Comparison of ENCODE assay signal across 8 cellular contexts in genomic region chr13:107124129-107124718, GRCh38.
DNase-seq lines count a peak whose midpoint lies in the region; ATAC-seq and TF ChIP-seq lines count a peak whose summit lies in the region.

No MANE protein-coding gene starts in this region.

- H3K27me3 Mint-ChIP-seq in activated CD8-positive, alpha-beta memory T cell treated with anti-CD3 and anti-CD28 coated beads, Interleukin-2, amount 10 ng/mL, durations not matched to agents 7 days and 5 days = no peaks in the 10 kb centered on the region

- 1 to 3% (median 1%) methylated on average over 2 of the region's 2 CpGs for WGBS in spleen, 5 donors

- H3K9me3 ChIP-seq in spleen = no peaks in the 10 kb centered on the region

- no peaks in the 10 kb centered on the region for H3K36me3 ChIP-seq in spleen

- CTCF ChIA-PET in activated CD8-positive, alpha-beta memory T cell treated with anti-CD3 and anti-CD28 coated beads, Interleukin-2, amount 10 ng/mL, durations not matched to agents 7 days and 5 days (lab: Charles Lee) = no interaction called here

- H3K27ac Mint-ChIP-seq in activated CD8-positive, alpha-beta memory T cell treated with anti-CD3 and anti-CD28 coated beads, Interleukin-2, amount 10 ng/mL, durations not matched to agents 7 days and 5 days = no peak overlapping the region

- H3K4me1 ChIP-seq in spleen = peaks cover 0 to 3% (median 0%) of the 10 kb centered on the region in 6 donors

- TF ChIP-seq POLR2A in spleen (IDR thresholded peaks at IDR 0.05) = no peak

- H3K4me3 Mint-ChIP-seq in activated CD8-positive, alpha-beta memory T cell treated with anti-CD3 and anti-CD28 coated beads, Interleukin-2, amount 10 ng/mL, durations not matched to agents 7 days and 5 days = no peak overlapping the region

- intact Hi-C loops in spleen (cut with DNase I; ENCODE audit: low total_unique reads) = no loop called here

- H3K4me3 ChIP-seq in fibroblast of mammary gland (ENCODE audit: control insufficient read depth, low read depth, low read length) = no peak overlapping the region
- H3K4me3 ChIP-seq in spleen = no peak overlapping the region

- H3K27ac ChIP-seq in spleen = no peak overlapping the region

- no peak for ATAC-seq in activated CD8-positive, alpha-beta memory T cell treated with anti-CD3 and anti-CD28 coated beads, Interleukin-2, amount 10 ng/mL, durations not matched to agents 7 days and 5 days
- ATAC-seq in HG03095 (IDR thresholded peaks at IDR 0.05; ENCODE audit: unreplicated experiment) = no peak

- no peaks in the 10 kb centered on the region for H3K9me3 Mint-ChIP-seq in activated CD8-positive, alpha-beta memory T cell treated with anti-CD3 and anti-CD28 coated beads, Interleukin-2, amount 10 ng/mL, durations not matched to agents 7 days and 5 days (ENCODE audit: low read depth)

- no peaks in the 10 kb centered on the region for H3K4me1 Mint-ChIP-seq in activated CD8-positive, alpha-beta memory T cell treated with anti-CD3 and anti-CD28 coated beads, Interleukin-2, amount 10 ng/mL, durations not matched to agents 7 days and 5 days

- DNase-seq in NCI-H2227 (lab: John Stamatoyannopoulos, UW; ENCODE audit: unreplicated experiment) (peak; percentile 2), NCI-H2227 treated with DMSO at 0.1 percent for 48 hours (lab: John Stamatoyannopoulos, UW) (no peak), NCI-H748 treated with DMSO at 0.1 percent for 48 hours (lab: John Stamatoyannopoulos, UW) (peak; percentile 13), fibroblast of mammary gland (ENCODE audit: low read depth) (peak; percentile 4), spleen (no peak), CD1c-positive myeloid dendritic cell (ENCODE audit: extremely low spot score) (no peak)
- no peak for DNase-seq in activated CD8-positive, alpha-beta memory T cell treated with anti-CD3 and anti-CD28 coated beads, Interleukin-2, amount 10 ng/mL, durations not matched to agents 7 days and 5 days

- no peaks in the 10 kb centered on the region for H3K27me3 ChIP-seq in spleen (replicated peaks in 1 of 7)

- TF ChIP-seq CTCF in fibroblast of mammary gland (conservative IDR thresholded peaks at IDR 0.05; ENCODE audit: control insufficient read depth, insufficient read depth, low read depth, low read length) = peak; percentile 34
- TF ChIP-seq CTCF in spleen (IDR thresholded peaks at IDR 0.05 in 8 of 11, conservative IDR thresholded peaks at IDR 0.05 in 3 of 11) = peak in 9 of 11 experiments; percentile 19 to 61 (median 52)

- H3K36me3 Mint-ChIP-seq in activated CD8-positive, alpha-beta memory T cell treated with anti-CD3 and anti-CD28 coated beads, Interleukin-2, amount 10 ng/mL, durations not matched to agents 7 days and 5 days = no peaks in the 10 kb centered on the region

Comparison
In these comparisons a context has a peak if more than half of its experiments do, and no peak if none do; other contexts are left out.
1. DNase-seq: peak in NCI-H2227 (single experiment), NCI-H748 treated with DMSO at 0.1 percent for 48 hours (single experiment) and fibroblast of mammary gland (single experiment); none in NCI-H2227 treated with DMSO at 0.1 percent for 48 hours (single experiment), spleen (single experiment), activated CD8-positive, alpha-beta memory T cell treated with anti-CD3 and anti-CD28 coated beads, Interleukin-2, amount 10 ng/mL, durations not matched to agents 7 days and 5 days (single experiment) and CD1c-positive myeloid dendritic cell (single experiment).